Comparison of ENCODE assay signal across 15 cellular contexts in genomic region chr22:23079240-23079768, GRCh38.
"Had no signal": no experiment of that assay in that cellular context is flagged by ENCODE, and none has a peak within 500 bp of the region (broad histone marks: within the 10 kb centered on the region; RNA-seq: fewer than 3 reads in every experiment).

No MANE protein-coding gene starts in this region.

- H3K27me3 ChIP-seq: colonic mucosa, spleen, tibial artery, uterus had no signal

- DNase-seq: activated CD4-positive, alpha-beta T cell treated with anti-CD3 and anti-CD28 coated beads for 1 hour; activated CD4-positive, alpha-beta T cell treated with anti-CD3 and anti-CD28 coated beads, Interleukin-2, amount 50 U/mL, for 4 hours; activated naive CD4-positive, alpha-beta T cell treated with anti-CD3 and anti-CD28 coated beads for 36 hours; activated T-cell treated with anti-CD3 and anti-CD28 coated beads for 4 hours; colonic mucosa; kidney; left ventricle myocardium superior; mesendoderm; spleen; tibial artery; uterus had no signal

- ATAC-seq: esophagus mucosa; left ventricle myocardium superior; natural killer cell treated with Interleukin-12 subunit alpha and Interleukin-12 subunit beta and Interleukin-15 and Interleukin-18, amount 100 ng/mL, for 72 hours; sciatic nerve had no signal

- H3K27ac ChIP-seq: colonic mucosa, tibial artery, uterus, VCaP had no signal

- H3K9me3 ChIP-seq: colonic mucosa, spleen, tibial artery, uterus had no signal

- H3K4me3 ChIP-seq: colonic mucosa, spleen, tibial artery, uterus had no signal

- H3K36me3 ChIP-seq: colonic mucosa, spleen, tibial artery, uterus had no signal

- H3K4me1 ChIP-seq: colonic mucosa, tibial artery, uterus had no signal

- FAIRE-seq: kidney had no signal
